Comparison of ENCODE assay signal across 8 cellular contexts in the genomic region with DNA sequence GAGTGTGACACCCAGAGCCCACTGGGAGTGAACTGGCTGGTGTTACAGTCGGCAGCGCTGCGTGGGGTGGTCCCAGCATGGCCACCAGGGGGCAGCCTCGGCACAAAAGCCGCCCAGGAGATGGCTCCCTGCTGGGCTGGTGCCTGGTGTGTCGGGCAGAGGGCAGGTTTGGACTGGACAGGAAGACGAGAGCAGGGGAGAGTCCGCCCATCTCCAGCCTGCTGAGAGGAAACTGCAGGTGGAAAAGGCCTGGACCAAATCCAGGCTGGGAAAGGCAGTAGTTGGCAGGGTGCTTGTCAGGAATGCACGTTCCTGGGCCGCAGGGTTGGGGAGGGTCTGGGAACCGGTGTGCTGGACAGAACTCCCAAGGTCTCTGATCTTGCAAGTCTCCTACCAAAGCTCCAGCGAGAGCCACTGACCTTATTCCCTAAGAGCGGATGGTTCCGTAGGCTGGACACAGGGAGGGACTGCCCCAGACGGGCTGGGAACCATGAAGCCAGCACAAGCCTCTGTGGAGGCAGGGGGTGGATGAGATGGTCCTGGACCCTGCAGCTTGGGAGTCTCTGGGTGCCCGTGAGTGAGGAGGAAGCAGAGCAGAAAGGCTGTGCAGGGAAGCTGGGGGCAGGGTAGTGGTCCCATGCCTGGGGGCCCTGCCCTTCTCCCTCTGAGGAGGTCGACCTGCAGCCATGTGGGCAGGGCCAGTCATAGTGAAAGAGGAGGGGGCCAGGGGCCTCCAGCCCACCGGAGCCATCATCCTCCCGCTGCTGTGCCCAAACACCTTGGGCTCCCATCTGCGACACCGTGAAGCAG. TPM values are rescaled to one million over a fixed set of nuclear protein-coding genes. Genes with fewer than 3 reads are reported as not detected.
DNase-seq lines count a peak whose midpoint lies in the region; ATAC-seq and TF ChIP-seq lines count a peak whose summit lies in the region.

No MANE protein-coding gene starts in this region.

- H3K36me3 ChIP-seq in GM06990 (ENCODE audit: control insufficient read depth, insufficient read depth, low read length) = no peaks in the 10 kb centered on the region
- H3K36me3 ChIP-seq in SJSA1 = no peaks in the 10 kb centered on the region
- H3K36me3 ChIP-seq in ovary = no peaks in the 10 kb centered on the region
- no peaks in the 10 kb centered on the region for H3K36me3 ChIP-seq in tibial artery

- intact Hi-C loops in ovary (cut with DNase I) (loop anchor here in 2 of 4 donors (5.0 to 10.0 kb wide), 2 partner anchors 68 to 71 kb away; no protein-coding TSS in a partner anchor), tibial artery (cut with DNase I; ENCODE audit: low total_unique reads) (loop anchor here (2.0 to 10.0 kb wide), 3 partner anchors 46 to 112 kb away; a partner anchor contains a TSS)

- H3K4me3 ChIP-seq in GM06990 (replicated peaks; ENCODE audit: low read depth, low read length) (no peak overlapping the region), SJSA1 (no peak overlapping the region), foreskin fibroblast (ENCODE audit: low read depth in 1 of 2, low read length in 2 of 2) (no peak overlapping the region), ovary (no peak overlapping the region), tibial artery (no peak overlapping the region)

- 28 to 43% (median 35%) methylated on average over 21 of the region's 21 CpGs for WGBS in ovary, 3 donors

- TF ChIP-seq RAD21 in Ishikawa (IDR thresholded peaks at IDR 0.05; ENCODE audit: low read depth) = peak; percentile 90

- H3K27ac ChIP-seq in SJSA1 (no peak overlapping the region), ovary (no peak overlapping the region), tibial artery (peak overlapping the region; percentile 93 to 97)

- H3K9me3 ChIP-seq in SJSA1 (replicated peaks) (no peaks in the 10 kb centered on the region), ovary (no peaks in the 10 kb centered on the region), tibial artery (no peaks in the 10 kb centered on the region)

- peak; percentile 84 for TF ChIP-seq EP300 in Ishikawa (IDR thresholded peaks at IDR 0.05; ENCODE audit: borderline replicate concordance)
- TF ChIP-seq EP300 in ovary (IDR thresholded peaks at IDR 0.05) = no peak

- peaks cover 61% of the 10 kb centered on the region for H3K4me1 ChIP-seq in SJSA1 (replicated peaks)
- H3K4me1 ChIP-seq in ovary (ENCODE audit: insufficient read depth) = peaks cover 29% of the 10 kb centered on the region
- peaks cover 7 to 85% (median 73%) of the 10 kb centered on the region in 4 donors for H3K4me1 ChIP-seq in tibial artery

- TF ChIP-seq POLR2A in ovary (IDR thresholded peaks at IDR 0.05) = no peak

- TF ChIP-seq CTCF in GM06990 (IDR thresholded peaks at IDR 0.05; ENCODE audit: insufficient read depth, low read length, poor library complexity, severe bottlenecking) (peak; percentile 94), foreskin fibroblast (IDR thresholded peaks at IDR 0.05; ENCODE audit: low read depth, low read length) (peak; percentile 84), ovary (IDR thresholded peaks at IDR 0.05) (peak; percentile 42 to 65 (median 60)), tibial artery (IDR thresholded peaks at IDR 0.05) (peak; percentile 83 to 86)

- H3K27me3 ChIP-seq in GM06990 (replicated peaks; ENCODE audit: control insufficient read depth, insufficient read depth, low read length) (peaks cover 1% of the 10 kb centered on the region; the same call in 1 of the 2 replicates), SJSA1 (replicated peaks) (no peaks in the 10 kb centered on the region), ovary (no peaks in the 10 kb centered on the region), tibial artery (no peaks in the 10 kb centered on the region)

- ATAC-seq in HG03135 (IDR thresholded peaks at IDR 0.05; ENCODE audit: unreplicated experiment) = no peak

- peak; percentile 81 for DNase-seq in GM06990 (ENCODE audit: extremely low read depth, insufficient read length)
- peak; percentile 59 to 84 for DNase-seq in SJSA1 (ENCODE audit: low read depth in 1 of 2, low spot score in 2 of 2)
- peak; percentile 95 for DNase-seq in activated effector memory CD4-positive, alpha-beta T cell treated with anti-CD3 and anti-CD28 coated beads, Interleukin-2, amount 50 U/mL, for 16 hours
- peak; percentile 72 to 93 for DNase-seq in foreskin fibroblast
- peak; percentile 61 to 83 (median 74) for DNase-seq in ovary
- DNase-seq in tibial artery = peak; percentile 75 to 90

TF ChIP-seq in Ishikawa, 13 proteins besides CTCF, POLR2A, EP300 and RAD21:
- TF ChIP-seq TEAD4 (IDR thresholded peaks at IDR 0.05) = peak; percentile 79
- no peak for TF ChIP-seq TAF1 (IDR thresholded peaks at IDR 0.05; ENCODE audit: low read depth)
- 0 out of 2 replicates have a peak, but pooled peaks have one; percentile 10 for TF ChIP-seq EGR1 (IDR thresholded peaks at IDR 0.05)
- TF ChIP-seq YY1 (IDR thresholded peaks at IDR 0.05; ENCODE audit: low read depth) = peak; percentile 55
- TF ChIP-seq FOXM1 (IDR thresholded peaks at IDR 0.05; ENCODE audit: borderline replicate concordance, low read depth) = peak; percentile 67; the same call in 1 of the 2 replicates
- TF ChIP-seq CEBPB (IDR thresholded peaks at IDR 0.05) = 0 out of 2 replicates have a peak, but pooled peaks have one; percentile 35
- TF ChIP-seq, protein P1, sequence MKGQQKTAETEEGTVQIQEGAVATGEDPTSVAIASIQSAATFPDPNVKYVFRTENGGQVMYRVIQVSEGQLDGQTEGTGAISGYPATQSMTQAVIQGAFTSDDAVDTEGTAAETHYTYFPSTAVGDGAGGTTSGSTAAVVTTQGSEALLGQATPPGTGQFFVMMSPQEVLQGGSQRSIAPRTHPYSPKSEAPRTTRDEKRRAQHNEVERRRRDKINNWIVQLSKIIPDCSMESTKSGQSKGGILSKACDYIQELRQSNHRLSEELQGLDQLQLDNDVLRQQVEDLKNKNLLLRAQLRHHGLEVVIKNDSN (IDR thresholded peaks at IDR 0.05) = peak; percentile 25; the same call in 1 of the 2 replicates
- TF ChIP-seq CREB1 (IDR thresholded peaks at IDR 0.05; ENCODE audit: low read depth) = no peak
- peak; percentile 93 for TF ChIP-seq NFIC (IDR thresholded peaks at IDR 0.05)
- TF ChIP-seq, protein P2, sequence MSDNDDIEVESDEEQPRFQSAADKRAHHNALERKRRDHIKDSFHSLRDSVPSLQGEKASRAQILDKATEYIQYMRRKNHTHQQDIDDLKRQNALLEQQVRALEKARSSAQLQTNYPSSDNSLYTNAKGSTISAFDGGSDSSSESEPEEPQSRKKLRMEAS (IDR thresholded peaks at IDR 0.05) = peak; percentile 66
- TF ChIP-seq, protein P3, sequence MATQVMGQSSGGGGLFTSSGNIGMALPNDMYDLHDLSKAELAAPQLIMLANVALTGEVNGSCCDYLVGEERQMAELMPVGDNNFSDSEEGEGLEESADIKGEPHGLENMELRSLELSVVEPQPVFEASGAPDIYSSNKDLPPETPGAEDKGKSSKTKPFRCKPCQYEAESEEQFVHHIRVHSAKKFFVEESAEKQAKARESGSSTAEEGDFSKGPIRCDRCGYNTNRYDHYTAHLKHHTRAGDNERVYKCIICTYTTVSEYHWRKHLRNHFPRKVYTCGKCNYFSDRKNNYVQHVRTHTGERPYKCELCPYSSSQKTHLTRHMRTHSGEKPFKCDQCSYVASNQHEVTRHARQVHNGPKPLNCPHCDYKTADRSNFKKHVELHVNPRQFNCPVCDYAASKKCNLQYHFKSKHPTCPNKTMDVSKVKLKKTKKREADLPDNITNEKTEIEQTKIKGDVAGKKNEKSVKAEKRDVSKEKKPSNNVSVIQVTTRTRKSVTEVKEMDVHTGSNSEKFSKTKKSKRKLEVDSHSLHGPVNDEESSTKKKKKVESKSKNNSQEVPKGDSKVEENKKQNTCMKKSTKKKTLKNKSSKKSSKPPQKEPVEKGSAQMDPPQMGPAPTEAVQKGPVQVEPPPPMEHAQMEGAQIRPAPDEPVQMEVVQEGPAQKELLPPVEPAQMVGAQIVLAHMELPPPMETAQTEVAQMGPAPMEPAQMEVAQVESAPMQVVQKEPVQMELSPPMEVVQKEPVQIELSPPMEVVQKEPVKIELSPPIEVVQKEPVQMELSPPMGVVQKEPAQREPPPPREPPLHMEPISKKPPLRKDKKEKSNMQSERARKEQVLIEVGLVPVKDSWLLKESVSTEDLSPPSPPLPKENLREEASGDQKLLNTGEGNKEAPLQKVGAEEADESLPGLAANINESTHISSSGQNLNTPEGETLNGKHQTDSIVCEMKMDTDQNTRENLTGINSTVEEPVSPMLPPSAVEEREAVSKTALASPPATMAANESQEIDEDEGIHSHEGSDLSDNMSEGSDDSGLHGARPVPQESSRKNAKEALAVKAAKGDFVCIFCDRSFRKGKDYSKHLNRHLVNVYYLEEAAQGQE (IDR thresholded peaks at IDR 0.05; ENCODE audit: low read depth) = peak; percentile 34
- TF ChIP-seq TCF12 (IDR thresholded peaks at IDR 0.05; ENCODE audit: low read depth) = peak; percentile 93
- TF ChIP-seq ZBTB7A (IDR thresholded peaks at IDR 0.05; ENCODE audit: low read depth) = peak; percentile 80; the same call in 1 of the 2 replicates
TF ChIP-seq in Ishikawa: peak in this region for 11.

RNA-seq across cellular contexts. Expression of a gene that starts 1.8 kb away (rescaled TPM):
- 4.3 and 8.9 TPM in 2 replicates for total RNA-seq in SJSA1 (2014; rRNA removed; shearing (Covaris generic))
- 10 to 100 TPM in 3 of 7 donors, 1 to 10 TPM in 4; 1.1 to 15.6 (median 3.9) TPM for total RNA-seq in ovary
- polyA plus RNA-seq in ovary = 10 to 100 TPM in 1 of 2 donors, under 1 TPM in 1; 0.94 to 24.6 TPM

RNA-seq across cellular contexts. Expression of a gene that starts 9.2 kb away (rescaled TPM):
- total RNA-seq in SJSA1 (2014; rRNA removed; shearing (Covaris generic)) = 3.6 and 3.8 TPM in 2 replicates
- total RNA-seq in ovary = 10 to 100 TPM in 2 of 7 donors, 1 to 10 TPM in 5; 3.5 to 15.7 (median 9.6) TPM
- polyA plus RNA-seq in ovary = 1 to 10 TPM; 6.4 to 6.7 TPM

RNA-seq across cellular contexts. Expression of a gene that starts 44.5 kb away (rescaled TPM):
- total RNA-seq in SJSA1 (2014; rRNA removed; shearing (Covaris generic)) = 63.2 and 83.6 TPM in 2 replicates
- 1 to 10 TPM; 6.3 to 9.4 (median 7.6) TPM for total RNA-seq in ovary
- 1 to 10 TPM; 2.9 to 7.3 TPM for polyA plus RNA-seq in ovary

RNA-seq across cellular contexts. Expression of a gene that starts 51.7 kb away (rescaled TPM):
- not detected in 2 replicates for total RNA-seq in SJSA1 (2014; rRNA removed; shearing (Covaris generic))
- 1 to 10 TPM in 4 of 7 donors, under 1 TPM in 2, not detected in 1; 0.32 to 3.2 (median 1.4) TPM for total RNA-seq in ovary
- under 1 TPM; 0.12 to 0.48 TPM for polyA plus RNA-seq in ovary

Comparison
In these comparisons a context has a peak if more than half of its experiments do, and no peak if none do; other contexts are left out.
1. H3K27ac ChIP-seq: peak in tibial artery (2 of 2); none in SJSA1 (single experiment) and ovary (0 of 2).
2. Peak in every context shown above with its lines, with median percentiles within 50 percentile points of each other: DNase-seq and CTCF ChIP-seq.